ENCODE assay signal across 9 cellular contexts in the genomic region with DNA sequence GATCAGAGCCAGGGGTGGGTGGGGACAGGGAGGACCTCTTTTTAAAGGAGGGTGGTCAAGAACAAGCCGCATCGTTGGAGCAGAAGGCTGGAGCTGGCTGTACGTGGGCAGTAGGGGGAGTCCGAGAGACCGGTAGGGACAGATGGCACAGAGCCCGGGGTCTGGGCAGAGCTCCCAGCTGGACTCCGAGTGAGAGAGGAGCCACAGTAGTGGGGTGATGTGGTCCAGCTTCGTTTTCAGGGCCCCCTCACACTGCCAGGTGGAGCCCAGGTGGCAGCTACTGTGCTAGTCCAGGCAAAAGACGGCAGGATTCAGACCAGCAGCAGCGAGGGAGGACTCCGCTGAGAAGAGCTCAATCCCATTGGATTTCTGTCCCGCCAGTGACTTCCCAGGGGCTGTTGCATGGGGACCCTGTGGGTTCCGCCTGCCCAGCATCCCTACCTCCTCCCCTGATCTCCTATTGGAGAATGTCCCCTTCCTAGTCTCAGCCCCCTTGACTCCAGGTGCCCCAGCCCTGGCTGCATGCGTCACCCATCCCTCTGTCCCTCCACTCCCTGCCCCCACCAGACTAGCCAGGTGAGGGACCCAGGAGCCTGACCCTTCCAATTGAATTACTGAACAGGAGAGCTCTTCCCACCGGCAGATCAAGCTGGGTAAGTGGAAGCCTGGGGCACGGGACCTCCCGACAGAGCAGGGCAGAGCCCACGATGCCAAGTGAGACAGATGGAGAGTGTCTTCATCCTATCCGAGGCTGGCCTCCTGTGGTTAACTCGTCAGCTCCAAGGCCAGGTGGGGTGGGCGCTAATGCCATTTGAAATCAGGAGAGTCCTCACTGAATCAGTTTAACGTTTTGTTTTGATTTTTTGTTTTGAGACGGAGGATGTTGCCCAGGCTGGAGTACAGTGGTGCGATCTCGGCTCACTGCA. TPM values are rescaled to one million over a fixed set of nuclear protein-coding genes. Genes with fewer than 3 reads are reported as not detected.
DNase-seq lines count a peak whose midpoint lies in the region; ATAC-seq, FAIRE-seq and TF ChIP-seq lines count a peak whose summit lies in the region.
"Had no signal": no experiment of that assay in that cellular context is flagged by ENCODE, and none has a peak within 500 bp of the region (broad histone marks: within the 10 kb centered on the region; RNA-seq: fewer than 3 reads in every experiment).

No MANE protein-coding gene starts in this region.

- H3K9me1 ChIP-seq in endothelial cell of umbilical vein (replicated peaks; ENCODE audit: control insufficient read depth, extremely low read depth, insufficient read depth, low read length): no peaks in the 10 kb centered on the region

- peaks cover 2% of the 10 kb centered on the region for H3K79me2 ChIP-seq in endothelial cell of umbilical vein (ENCODE audit: control insufficient read depth, insufficient read depth, low read length)

- peak; percentile 93 for FAIRE-seq in GM19239 (lab: Jason Lieb, UNC)
- peak; percentile 87 for FAIRE-seq in endothelial cell of umbilical vein (lab: Jason Lieb, UNC)
- FAIRE-seq: islet of Langerhans had no signal

- peaks cover 45% of the 10 kb centered on the region for H3K4me1 ChIP-seq in endothelial cell of umbilical vein (ENCODE audit: control insufficient read depth, extremely low read depth, insufficient read depth, low read length)

- no peak overlapping the region for H2AFZ ChIP-seq in endothelial cell of umbilical vein (ENCODE audit: low read depth, low read length)

- dilution Hi-C loops in endothelial cell of umbilical vein (cut with MboI; ENCODE audit: extremely low pct_ligation_motif_present, low sequenced_read_pairs): no loop called here

- no peaks in the 10 kb centered on the region for H4K20me1 ChIP-seq in endothelial cell of umbilical vein (replicated peaks; ENCODE audit: control insufficient read depth, extremely low read depth, insufficient read depth, low read length)

- H3K4me2 ChIP-seq in endothelial cell of umbilical vein (ENCODE audit: insufficient read depth, low read length): no peak overlapping the region

- no peak overlapping the region for H3K27ac ChIP-seq in endothelial cell of umbilical vein (ENCODE audit: insufficient read depth, low read depth, low read length)

- TF ChIP-seq CTCF in AG10803 (conservative IDR thresholded peaks at IDR 0.05; ENCODE audit: low read length) (peak; percentile 61), endothelial cell of umbilical vein (IDR thresholded peaks at IDR 0.05; ENCODE audit: extremely low read depth in 1 of 2, insufficient read depth in 1 of 2, low read depth in 1 of 2, low read length in 2 of 2) (peak; percentile 32 to 72)

- POLR2A ChIA-PET in endothelial cell of umbilical vein (lab: Charles Lee): interaction anchor here (1.2 kb wide), 1 partner anchor 12 kb away, joined by 3 read pairs; the partner anchor contains the start of gene NAA10

- no TSS peak for BruUV-seq in endothelial cell of umbilical vein (replicated peaks; lab: Mats Ljungman, UMichigan)

- no peaks in the 10 kb centered on the region for H3K27me3 ChIP-seq in endothelial cell of umbilical vein (ENCODE audit: control insufficient read depth in 2 of 2, insufficient read depth in 2 of 2, low read length in 2 of 2)

- H3K4me3 ChIP-seq in AG10803 (ENCODE audit: low read length): no peak overlapping the region
- H3K4me3 ChIP-seq in endothelial cell of umbilical vein (replicated peaks in 1 of 3; ENCODE audit: insufficient read depth in 1 of 3, low read depth in 1 of 3, low read length in 3 of 3): no peak overlapping the region

- intact Hi-C loops in endothelial cell of umbilical vein (cut with micrococcal nuclease): no loop called here

- in situ Hi-C loops in SK-MEL-5 (cut with HindIII; ENCODE audit: low pct_unique_long_range_greater_than_20kb, low sequenced_read_pairs): no loop called here

- DNase-seq in AG10803 (ENCODE audit: low read depth) (peak; percentile 46), GM19239 (ENCODE audit: insufficient read length, low spot score) (no peak), SK-MEL-5 (ENCODE audit: low read depth, low spot score) (peak; percentile 65), endothelial cell of umbilical vein (ENCODE audit: low read depth, low spot score) (peak; percentile 58), occipital lobe (lab: John Stamatoyannopoulos, UW) (peak; percentile 14), foreskin melanocyte (no peak)
- no peak for DNase-seq in stimulated activated CD4-positive, alpha-beta T cell treated with anti-CD3 and anti-CD28 coated beads, Interleukin-4, amount 100 ng/mL, for 1 hour

- CTCF ChIA-PET in endothelial cell of umbilical vein (lab: Charles Lee): interaction anchor here (0.7 to 9.0 kb wide), 15 partner anchors 11 to 179 kb away, joined by 3 to 253 read pairs (median 5); partner anchors contain the start of genes IDH3G, NAA10, PLXNB3 and RENBP

- peaks cover 0 to 3% of the 10 kb centered on the region in 2 experiments for H3K36me3 ChIP-seq in endothelial cell of umbilical vein (ENCODE audit: control insufficient read depth in 2 of 2, extremely low read depth in 1 of 2, insufficient read depth in 2 of 2, low read length in 2 of 2)

- H3K9ac ChIP-seq in endothelial cell of umbilical vein (replicated peaks; ENCODE audit: extremely low read depth, insufficient read depth, low read length): no peak overlapping the region

- no peak for ATAC-seq in GM18870 (IDR thresholded peaks at IDR 0.05; ENCODE audit: unreplicated experiment)

- TF ChIP-seq POLR2A in endothelial cell of umbilical vein (IDR thresholded peaks at IDR 0.05; ENCODE audit: low read depth, low read length): no peak

- H3K9me3 ChIP-seq in endothelial cell of umbilical vein (replicated peaks; ENCODE audit: control insufficient read depth, insufficient read depth, low read length): no peaks in the 10 kb centered on the region

RNA-seq across cellular contexts. Expression of gene ARHGAP4, which starts 2.9 kb away (rescaled TPM):
- 15.0 and 17.5 TPM in 2 replicates for total RNA-seq in SK-MEL-5 (2014; rRNA removed; shearing (Covaris generic))
- polyA plus RNA-seq in SK-MEL-5 (2015; cell fraction: cytosol; rRNA removed): 13.6 and 15.7 TPM in 2 replicates
- 108 and 136 TPM in 2 replicates for polyA plus RNA-seq in SK-MEL-5 (2015; cell fraction: nucleus; rRNA removed)
- 31.9 and 33.3 TPM in 2 replicates for total RNA-seq in endothelial cell of umbilical vein
- polyA plus RNA-seq in endothelial cell of umbilical vein: 20.9 and 24.5 TPM in 2 replicates
- 8.0 and 11.2 TPM in 2 replicates for polyA plus RNA-seq in endothelial cell of umbilical vein (2011; cell fraction: cytosol; rRNA removed)
- 100 and 121 TPM in 2 replicates for polyA plus RNA-seq in endothelial cell of umbilical vein (2011; cell fraction: nucleus; rRNA removed)
- polyA plus RNA-seq in endothelial cell of umbilical vein (2012): 8.5 and 13.1 TPM in 2 replicates
- polyA minus RNA-seq in endothelial cell of umbilical vein: 9.0 and 20.8 TPM in 2 replicates
- not detected for polyA minus RNA-seq in endothelial cell of umbilical vein (2011; cell fraction: cytosol; rRNA and poly(A)+ RNA removed)
- polyA minus RNA-seq in endothelial cell of umbilical vein (2011; cell fraction: nucleus; rRNA and poly(A)+ RNA removed): 24.9 and 33.5 TPM in 2 replicates
- total RNA-seq in occipital lobe: 6.6 TPM

RNA-seq across cellular contexts. Expression of gene NAA10, which starts 11.6 kb away (rescaled TPM):
- total RNA-seq in SK-MEL-5 (2014; rRNA removed; shearing (Covaris generic)): 85.7 and 96.4 TPM in 2 replicates
- polyA plus RNA-seq in SK-MEL-5 (2015; cell fraction: cytosol; rRNA removed): 205 and 223 TPM in 2 replicates
- 401 and 402 TPM in 2 replicates for polyA plus RNA-seq in SK-MEL-5 (2015; cell fraction: nucleus; rRNA removed)
- total RNA-seq in endothelial cell of umbilical vein: 143 and 144 TPM in 2 replicates
- 141 and 169 TPM in 2 replicates for polyA plus RNA-seq in endothelial cell of umbilical vein
- 183 and 186 TPM in 2 replicates for polyA plus RNA-seq in endothelial cell of umbilical vein (2011; cell fraction: cytosol; rRNA removed)
- polyA plus RNA-seq in endothelial cell of umbilical vein (2011; cell fraction: nucleus; rRNA removed): 181 and 188 TPM in 2 replicates
- polyA plus RNA-seq in endothelial cell of umbilical vein (2012): 142 and 148 TPM in 2 replicates
- 53.2 and 57.4 TPM in 2 replicates for polyA minus RNA-seq in endothelial cell of umbilical vein
- polyA minus RNA-seq in endothelial cell of umbilical vein (2011; cell fraction: cytosol; rRNA and poly(A)+ RNA removed): 62.0 TPM
- 30.4 and 32.5 TPM in 2 replicates for polyA minus RNA-seq in endothelial cell of umbilical vein (2011; cell fraction: nucleus; rRNA and poly(A)+ RNA removed)
- 17.6 TPM for total RNA-seq in occipital lobe

RNA-seq across cellular contexts. Expression of gene AVPR2, which starts 18.7 kb away (rescaled TPM):
- total RNA-seq in SK-MEL-5 (2014; rRNA removed; shearing (Covaris generic)): 0.26 and 0.27 TPM in 2 replicates
- polyA plus RNA-seq in SK-MEL-5 (2015; cell fraction: cytosol; rRNA removed): 0.07 and 0.22 TPM in 2 replicates
- polyA plus RNA-seq in SK-MEL-5 (2015; cell fraction: nucleus; rRNA removed): 0.18 and 0.36 TPM in 2 replicates
- total RNA-seq in endothelial cell of umbilical vein: not detected in 2 replicates
- not detected in 2 replicates for polyA plus RNA-seq in endothelial cell of umbilical vein
- not detected in 2 replicates for polyA plus RNA-seq in endothelial cell of umbilical vein (2011; cell fraction: cytosol; rRNA removed)
- polyA plus RNA-seq in endothelial cell of umbilical vein (2011; cell fraction: nucleus; rRNA removed): not detected in 2 replicates
- not detected in 2 replicates for polyA plus RNA-seq in endothelial cell of umbilical vein (2012)
- polyA minus RNA-seq in endothelial cell of umbilical vein: not detected in 2 replicates
- polyA minus RNA-seq in endothelial cell of umbilical vein (2011; cell fraction: cytosol; rRNA and poly(A)+ RNA removed): not detected
- not detected in 2 replicates for polyA minus RNA-seq in endothelial cell of umbilical vein (2011; cell fraction: nucleus; rRNA and poly(A)+ RNA removed)
- total RNA-seq in occipital lobe: not detected

RNA-seq across cellular contexts. Expression of gene RENBP, which starts 21.2 kb away (rescaled TPM):
- total RNA-seq in SK-MEL-5 (2014; rRNA removed; shearing (Covaris generic)): 12.3 and 13.4 TPM in 2 replicates
- polyA plus RNA-seq in SK-MEL-5 (2015; cell fraction: cytosol; rRNA removed): 7.6 and 9.4 TPM in 2 replicates
- polyA plus RNA-seq in SK-MEL-5 (2015; cell fraction: nucleus; rRNA removed): 19.6 and 22.4 TPM in 2 replicates
- total RNA-seq in endothelial cell of umbilical vein (6.2 and 8.0 TPM in 2 replicates), occipital lobe (2.8 TPM)
- polyA plus RNA-seq in endothelial cell of umbilical vein: 16.0 and 16.2 TPM in 2 replicates
- polyA plus RNA-seq in endothelial cell of umbilical vein (2011; cell fraction: cytosol; rRNA removed): 5.4 and 7.2 TPM in 2 replicates
- polyA plus RNA-seq in endothelial cell of umbilical vein (2011; cell fraction: nucleus; rRNA removed): 18.0 and 23.3 TPM in 2 replicates
- 5.5 and 12.4 TPM in 2 replicates for polyA plus RNA-seq in endothelial cell of umbilical vein (2012)
- polyA minus RNA-seq in endothelial cell of umbilical vein: 5.5 and 13.2 TPM in 2 replicates
- not detected for polyA minus RNA-seq in endothelial cell of umbilical vein (2011; cell fraction: cytosol; rRNA and poly(A)+ RNA removed)
- 5.1 and 5.9 TPM in 2 replicates for polyA minus RNA-seq in endothelial cell of umbilical vein (2011; cell fraction: nucleus; rRNA and poly(A)+ RNA removed)

RNA-seq across cellular contexts. Expression of gene L1CAM, which starts 37.2 kb away (rescaled TPM):
- total RNA-seq in SK-MEL-5 (2014; rRNA removed; shearing (Covaris generic)): 58.4 and 78.9 TPM in 2 replicates
- 191 and 257 TPM in 2 replicates for polyA plus RNA-seq in SK-MEL-5 (2015; cell fraction: cytosol; rRNA removed)
- polyA plus RNA-seq in SK-MEL-5 (2015; cell fraction: nucleus; rRNA removed): 138 and 147 TPM in 2 replicates
- not detected in 2 replicates for total RNA-seq in endothelial cell of umbilical vein
- 0.01 and 0.02 TPM in 2 replicates for polyA plus RNA-seq in endothelial cell of umbilical vein
- 0.07 and 0.08 TPM in 2 replicates for polyA plus RNA-seq in endothelial cell of umbilical vein (2011; cell fraction: cytosol; rRNA removed)
- 0.08 TPM in 1 of 2 replicates, not detected in the other for polyA plus RNA-seq in endothelial cell of umbilical vein (2011; cell fraction: nucleus; rRNA removed)
- 0.14 and 0.16 TPM in 2 replicates for polyA plus RNA-seq in endothelial cell of umbilical vein (2012)
- polyA minus RNA-seq in endothelial cell of umbilical vein: 0.11 TPM in 1 of 2 replicates, not detected in the other
- 100 TPM for polyA minus RNA-seq in endothelial cell of umbilical vein (2011; cell fraction: cytosol; rRNA and poly(A)+ RNA removed)
- 0.10 and 0.43 TPM in 2 replicates for polyA minus RNA-seq in endothelial cell of umbilical vein (2011; cell fraction: nucleus; rRNA and poly(A)+ RNA removed)
- 98.1 TPM for total RNA-seq in occipital lobe

Comparison
In these comparisons a context has a peak if more than half of its experiments do, and no peak if none do; other contexts are left out.
1. DNase-seq: peak in AG10803 (single experiment), SK-MEL-5 (single experiment), endothelial cell of umbilical vein (single experiment) and occipital lobe (single experiment); none in GM19239 (single experiment), stimulated activated CD4-positive, alpha-beta T cell treated with anti-CD3 and anti-CD28 coated beads, Interleukin-4, amount 100 ng/mL, for 1 hour (single experiment) and foreskin melanocyte (single experiment).